1 cellular context compared by ENCODE assay signal in genomic region chr19:35987571-35987896, GRCh38.
A peak's percentile ranks its signal among the peaks of the same experiment; 100 is the strongest.
TF ChIP-seq lines count a peak whose summit lies in the region.

No MANE protein-coding gene starts in this region.

TF ChIP-seq in HEK293, 187 proteins besides CTCF, POLR2A, EP300 and RAD21:
- TF ChIP-seq ZNF121 (tag by site-specific recombination; IDR thresholded peaks at IDR 0.05) (0 out of 2 replicates have a peak, but pooled peaks have one; percentile 10), ZNF335 (tag by site-specific recombination; conservative IDR thresholded peaks at IDR 0.05) (peak; percentile 84), GFI1B (tag by site-specific recombination; IDR thresholded peaks at IDR 0.05) (no peak; the same call in 1 of the 2 replicates), ZIC2 (tag by site-specific recombination; IDR thresholded peaks at IDR 0.05) (no peak), ZNF184 (tag by site-specific recombination; IDR thresholded peaks at IDR 0.05) (no peak), YY1 (tag by site-specific recombination; IDR thresholded peaks at IDR 0.05) (peak; percentile 39; the same call in 1 of the 2 replicates), KLF16 (tag by site-specific recombination; IDR thresholded peaks at IDR 0.05) (no peak), ZNF112 (tag by site-specific recombination; IDR thresholded peaks at IDR 0.05) (no peak), ZNF280D (tag by site-specific recombination; IDR thresholded peaks at IDR 0.05) (no peak), ZNF580 (tag by site-specific recombination; IDR thresholded peaks at IDR 0.05) (peak; percentile 87), ZSCAN23 (tag by site-specific recombination; IDR thresholded peaks at IDR 0.05) (no peak), ZNF433 (tag by site-specific recombination; IDR thresholded peaks at IDR 0.05; ENCODE audit: low read depth) (no peak), ZNF544 (tag by site-specific recombination; IDR thresholded peaks at IDR 0.05) (no peak), ZNF558 (tag by site-specific recombination; IDR thresholded peaks at IDR 0.05) (no peak), ZNF239 (tag by site-specific recombination; IDR thresholded peaks at IDR 0.05) (no peak), ZBTB6 (tag by site-specific recombination; IDR thresholded peaks at IDR 0.05) (0 out of 2 replicates have a peak, but pooled peaks have one; percentile 51), ZBTB7A (tag by site-specific recombination; IDR thresholded peaks at IDR 0.05; ENCODE audit: low read depth) (no peak), ZNF280C (tag by site-specific recombination; IDR thresholded peaks at IDR 0.05) (no peak), ZNF16 (tag by site-specific recombination; IDR thresholded peaks at IDR 0.05; ENCODE audit: low read depth) (peak; percentile 36; the same call in 1 of the 2 replicates)
TF ChIP-seq in HEK293: peak in this region for 6.
